Comparison of ENCODE assay signal across 24 cellular contexts in the genomic region with DNA sequence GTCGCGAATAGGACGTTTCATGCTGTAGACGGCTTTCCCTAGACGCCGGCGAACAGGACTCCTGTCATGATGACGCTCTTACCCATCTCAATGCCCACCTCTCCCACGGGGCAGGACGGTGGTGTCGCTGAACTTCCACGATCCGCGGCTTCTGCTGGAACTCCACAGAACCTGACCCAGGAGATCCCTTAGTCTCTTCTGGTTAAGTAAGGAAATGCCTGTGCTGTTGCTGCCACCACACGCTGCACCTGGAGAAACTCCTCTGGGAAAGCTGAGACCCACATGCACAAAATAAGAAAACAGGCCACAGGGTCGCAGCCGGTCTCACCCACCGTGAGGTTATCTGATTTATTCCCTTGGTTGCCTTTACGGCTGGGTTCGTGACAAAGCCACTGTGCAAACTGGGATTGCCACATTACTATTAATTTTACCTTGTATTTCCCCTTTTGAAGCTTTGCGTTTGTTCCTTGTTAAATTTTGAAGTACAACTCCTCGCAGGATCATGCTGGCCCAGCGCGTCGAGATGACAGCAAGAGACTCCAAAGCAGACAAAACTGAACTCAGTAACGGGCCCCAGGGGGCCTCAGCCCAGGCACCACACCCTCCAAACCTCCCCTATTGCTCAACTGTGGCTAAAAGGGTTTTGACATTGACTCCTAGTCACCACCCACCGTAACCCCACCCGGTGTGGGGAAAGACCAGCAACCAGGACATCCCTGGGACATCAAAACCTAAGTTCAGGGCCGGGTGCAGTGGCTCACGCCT. TPM values are rescaled to one million over a fixed set of nuclear protein-coding genes. Genes with fewer than 3 reads are reported as not detected.
DNase-seq lines count a peak whose midpoint lies in the region; ATAC-seq and TF ChIP-seq lines count a peak whose summit lies in the region.
"Had no signal": no experiment of that assay in that cellular context is flagged by ENCODE, and none has a peak within 500 bp of the region (broad histone marks: within the 10 kb centered on the region; RNA-seq: fewer than 3 reads in every experiment).

No MANE protein-coding gene starts in this region.

- 75 to 77% methylated on average over 30 of the region's 30 CpGs for WGBS in lower leg skin, 2 donors

- no peak for TF ChIP-seq POLR2A in lower leg skin (IDR thresholded peaks at IDR 0.05)

- H3K4me1 ChIP-seq in HEK293 (ENCODE audit: control insufficient read depth, insufficient read depth, low read length) (no peaks in the 10 kb centered on the region), BE2C (no peaks in the 10 kb centered on the region)
- H3K4me1 ChIP-seq: A549, right atrium auricular region, SJCRH30, testis had no signal

- no peaks in the 10 kb centered on the region for H3K9me3 Mint-ChIP-seq in T-helper 2 cell treated with Interferon-gamma antibody and Interleukin-4, amounts not matched to agents 5 μg/mL and 100 μg/mL, for 36 hours

- peak; percentile 53 for DNase-seq in AG20443 (ENCODE audit: low spot score)
- DNase-seq in SIG-M5 treated with dmso at 0.1 percent for 504 hours (lab: John Stamatoyannopoulos, UW; ENCODE audit: unreplicated experiment): peak; percentile 99
- DNase-seq in lower leg skin (ENCODE audit: low spot score in 2 of 2): peak; percentile 73 to 92
- DNase-seq in BE2C: no peak
- DNase-seq in pons (ENCODE audit: low spot score): no peak
- DNase-seq in T-helper 2 cell treated with Interferon-gamma antibody and Interleukin-4, amounts not matched to agents 5 μg/mL and 100 μg/mL, for 36 hours (ENCODE audit: low spot score): no peak
- DNase-seq: activated CD4-positive, alpha-beta T cell treated with anti-CD3 and anti-CD28 coated beads, Interleukin-2, amount 50 U/mL, for 48 hours; activated naive CD4-positive, alpha-beta T cell treated with Interleukin-2 at 50 U/mL for 16 hours; amniotic stem cell; cortex of kidney; NCI-H1436; nucleus accumbens; PC-9; SJCRH30; stimulated activated CD4-positive, alpha-beta T cell treated with anti-CD3 and anti-CD28 coated beads, Interleukin-15, amount 100 ng/mL, for 24 hours; T-helper 17 cell; testis; WERI-Rb-1 had no signal

- H3K36me3 ChIP-seq in HEK293 (ENCODE audit: control insufficient read depth in 2 of 2, insufficient read depth in 1 of 2, low read length in 2 of 2) (no peaks in the 10 kb centered on the region), BE2C (no peaks in the 10 kb centered on the region)
- H3K36me3 ChIP-seq: right atrium auricular region, SJCRH30, WERI-Rb-1 had no signal

- H3K4me3 ChIP-seq in HEK293 (ENCODE audit: low read depth, low read length) (no peak overlapping the region), lower leg skin (ENCODE audit: low read depth, poor library complexity, severe bottlenecking) (no peak overlapping the region), BE2C (ENCODE audit: low read depth, low read length) (no peak overlapping the region)
- H3K4me3 ChIP-seq: A549, hepatocyte, PC-9, right atrium auricular region, SJCRH30, testis had no signal

- intact Hi-C loops in lower leg skin (cut with DNase I; ENCODE audit: low total_unique reads): no loop called here

- POLR2A ChIA-PET in HEK293 (lab: Yijun Ruan, JAX): no interaction called here

- no peaks in the 10 kb centered on the region for H3K27me3 Mint-ChIP-seq in T-helper 2 cell treated with Interferon-gamma antibody and Interleukin-4, amounts not matched to agents 5 μg/mL and 100 μg/mL, for 36 hours (ENCODE audit: low read depth)

- TF ChIP-seq CTCF in HEK293 (tag by site-specific recombination; IDR thresholded peaks at IDR 0.05): no peak
- no peak for TF ChIP-seq CTCF in lower leg skin (IDR thresholded peaks at IDR 0.05)
- TF ChIP-seq CTCF in BE2C (IDR thresholded peaks at IDR 0.05; ENCODE audit: low read depth, low read length): no peak

- H3K27ac ChIP-seq in HEK293 (ENCODE audit: extremely low read depth, low read depth, low read length): no peak overlapping the region
- H3K27ac ChIP-seq: A549, C4-2B, hepatocyte, PC-9, right atrium auricular region, SJCRH30, testis, WERI-Rb-1 had no signal

- no peaks in the 10 kb centered on the region for H3K4me1 Mint-ChIP-seq in T-helper 2 cell treated with Interferon-gamma antibody and Interleukin-4, amounts not matched to agents 5 μg/mL and 100 μg/mL, for 36 hours (ENCODE audit: low read depth)

- ATAC-seq in HG03565 (IDR thresholded peaks at IDR 0.05; ENCODE audit: unreplicated experiment): no peak
- ATAC-seq: T-helper 17 cell had no signal

- CTCF ChIA-PET in HEK293 (lab: Yijun Ruan, JAX): interaction anchor here (0.6 to 0.7 kb wide), 3 partner anchors 68 to 332 kb away, joined by 3 read pairs; no protein-coding TSS in a partner anchor

- H3K9me3 ChIP-seq in HEK293 (ENCODE audit: control insufficient read depth, insufficient read depth, low read depth, low read length) (no peaks in the 10 kb centered on the region), BE2C (no peaks in the 10 kb centered on the region)
- H3K9me3 ChIP-seq: A549, right atrium auricular region, SJCRH30, testis had no signal

- H3K4me3 Mint-ChIP-seq in T-helper 2 cell treated with Interferon-gamma antibody and Interleukin-4, amounts not matched to agents 5 μg/mL and 100 μg/mL, for 36 hours: no peak overlapping the region
- H3K4me3 Mint-ChIP-seq: T-helper 17 cell had no signal

- H3K27me3 ChIP-seq in BE2C: no peaks in the 10 kb centered on the region
- H3K27me3 ChIP-seq: hepatocyte, right atrium auricular region, SJCRH30, testis had no signal

- H3K36me3 Mint-ChIP-seq in T-helper 2 cell treated with Interferon-gamma antibody and Interleukin-4, amounts not matched to agents 5 μg/mL and 100 μg/mL, for 36 hours (ENCODE audit: low read depth): no peaks in the 10 kb centered on the region

- H3K27ac Mint-ChIP-seq in T-helper 2 cell treated with Interferon-gamma antibody and Interleukin-4, amounts not matched to agents 5 μg/mL and 100 μg/mL, for 36 hours: no peak overlapping the region
- H3K27ac Mint-ChIP-seq: T-helper 17 cell had no signal

TF ChIP-seq in HEK293, 187 proteins besides CTCF, POLR2A, EP300 and RAD21:
- 0 out of 2 replicates have a peak, but pooled peaks have one; percentile 9 for TF ChIP-seq ZIC2 (tag by site-specific recombination; IDR thresholded peaks at IDR 0.05)
- peak; percentile 85 for TF ChIP-seq KLF1 (tag by site-specific recombination; IDR thresholded peaks at IDR 0.05)
- no peak for TF ChIP-seq TCF7L2 (IDR thresholded peaks at IDR 0.05; ENCODE audit: borderline replicate concordance, low read depth, low read length)
- TF ChIP-seq, protein P1, sequence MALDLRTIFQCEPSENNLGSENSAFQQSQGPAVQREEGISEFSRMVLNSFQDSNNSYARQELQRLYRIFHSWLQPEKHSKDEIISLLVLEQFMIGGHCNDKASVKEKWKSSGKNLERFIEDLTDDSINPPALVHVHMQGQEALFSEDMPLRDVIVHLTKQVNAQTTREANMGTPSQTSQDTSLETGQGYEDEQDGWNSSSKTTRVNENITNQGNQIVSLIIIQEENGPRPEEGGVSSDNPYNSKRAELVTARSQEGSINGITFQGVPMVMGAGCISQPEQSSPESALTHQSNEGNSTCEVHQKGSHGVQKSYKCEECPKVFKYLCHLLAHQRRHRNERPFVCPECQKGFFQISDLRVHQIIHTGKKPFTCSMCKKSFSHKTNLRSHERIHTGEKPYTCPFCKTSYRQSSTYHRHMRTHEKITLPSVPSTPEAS (tag by site-specific recombination; IDR thresholded peaks at IDR 0.05): no peak
- TF ChIP-seq ZBTB17 (tag by site-specific recombination; IDR thresholded peaks at IDR 0.05): no peak
- TF ChIP-seq KLF8 (tag by site-specific recombination; IDR thresholded peaks at IDR 0.05): no peak
- no peak for TF ChIP-seq ZNF2 (tag by site-specific recombination; IDR thresholded peaks at IDR 0.05)
- no peak for TF ChIP-seq ZNF560 (tag by site-specific recombination; IDR thresholded peaks at IDR 0.05; ENCODE audit: borderline replicate concordance)
- TF ChIP-seq, protein P2, sequence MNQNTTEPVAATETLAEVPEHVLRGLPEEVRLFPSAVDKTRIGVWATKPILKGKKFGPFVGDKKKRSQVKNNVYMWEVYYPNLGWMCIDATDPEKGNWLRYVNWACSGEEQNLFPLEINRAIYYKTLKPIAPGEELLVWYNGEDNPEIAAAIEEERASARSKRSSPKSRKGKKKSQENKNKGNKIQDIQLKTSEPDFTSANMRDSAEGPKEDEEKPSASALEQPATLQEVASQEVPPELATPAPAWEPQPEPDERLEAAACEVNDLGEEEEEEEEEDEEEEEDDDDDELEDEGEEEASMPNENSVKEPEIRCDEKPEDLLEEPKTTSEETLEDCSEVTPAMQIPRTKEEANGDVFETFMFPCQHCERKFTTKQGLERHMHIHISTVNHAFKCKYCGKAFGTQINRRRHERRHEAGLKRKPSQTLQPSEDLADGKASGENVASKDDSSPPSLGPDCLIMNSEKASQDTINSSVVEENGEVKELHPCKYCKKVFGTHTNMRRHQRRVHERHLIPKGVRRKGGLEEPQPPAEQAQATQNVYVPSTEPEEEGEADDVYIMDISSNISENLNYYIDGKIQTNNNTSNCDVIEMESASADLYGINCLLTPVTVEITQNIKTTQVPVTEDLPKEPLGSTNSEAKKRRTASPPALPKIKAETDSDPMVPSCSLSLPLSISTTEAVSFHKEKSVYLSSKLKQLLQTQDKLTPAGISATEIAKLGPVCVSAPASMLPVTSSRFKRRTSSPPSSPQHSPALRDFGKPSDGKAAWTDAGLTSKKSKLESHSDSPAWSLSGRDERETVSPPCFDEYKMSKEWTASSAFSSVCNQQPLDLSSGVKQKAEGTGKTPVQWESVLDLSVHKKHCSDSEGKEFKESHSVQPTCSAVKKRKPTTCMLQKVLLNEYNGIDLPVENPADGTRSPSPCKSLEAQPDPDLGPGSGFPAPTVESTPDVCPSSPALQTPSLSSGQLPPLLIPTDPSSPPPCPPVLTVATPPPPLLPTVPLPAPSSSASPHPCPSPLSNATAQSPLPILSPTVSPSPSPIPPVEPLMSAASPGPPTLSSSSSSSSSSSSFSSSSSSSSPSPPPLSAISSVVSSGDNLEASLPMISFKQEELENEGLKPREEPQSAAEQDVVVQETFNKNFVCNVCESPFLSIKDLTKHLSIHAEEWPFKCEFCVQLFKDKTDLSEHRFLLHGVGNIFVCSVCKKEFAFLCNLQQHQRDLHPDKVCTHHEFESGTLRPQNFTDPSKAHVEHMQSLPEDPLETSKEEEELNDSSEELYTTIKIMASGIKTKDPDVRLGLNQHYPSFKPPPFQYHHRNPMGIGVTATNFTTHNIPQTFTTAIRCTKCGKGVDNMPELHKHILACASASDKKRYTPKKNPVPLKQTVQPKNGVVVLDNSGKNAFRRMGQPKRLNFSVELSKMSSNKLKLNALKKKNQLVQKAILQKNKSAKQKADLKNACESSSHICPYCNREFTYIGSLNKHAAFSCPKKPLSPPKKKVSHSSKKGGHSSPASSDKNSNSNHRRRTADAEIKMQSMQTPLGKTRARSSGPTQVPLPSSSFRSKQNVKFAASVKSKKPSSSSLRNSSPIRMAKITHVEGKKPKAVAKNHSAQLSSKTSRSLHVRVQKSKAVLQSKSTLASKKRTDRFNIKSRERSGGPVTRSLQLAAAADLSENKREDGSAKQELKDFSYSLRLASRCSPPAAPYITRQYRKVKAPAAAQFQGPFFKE (tag by site-specific recombination; IDR thresholded peaks at IDR 0.05; ENCODE audit: borderline replicate concordance): no peak

RNA-seq across cellular contexts. Expression of a gene that starts 9.2 kb away (rescaled TPM):
- 10 to 100 TPM in 1 of 4 donors, 1 to 10 TPM in 3; 5.4 to 11.6 (median 5.7) TPM for total RNA-seq in lower leg skin
- 3.2 TPM for polyA plus RNA-seq in BE2C (2012; ENCODE audit: insufficient read depth, insufficient read length, low read depth)

Comparison
In these comparisons a context has a peak if more than half of its experiments do, and no peak if none do; other contexts are left out.
1. DNase-seq: peak in AG20443 (single experiment), SIG-M5 treated with dmso at 0.1 percent for 504 hours (single experiment) and lower leg skin (2 of 2); none in BE2C (single experiment), pons (single experiment) and T-helper 2 cell treated with Interferon-gamma antibody and Interleukin-4, amounts not matched to agents 5 μg/mL and 100 μg/mL, for 36 hours (single experiment).